In the genomic region with DNA sequence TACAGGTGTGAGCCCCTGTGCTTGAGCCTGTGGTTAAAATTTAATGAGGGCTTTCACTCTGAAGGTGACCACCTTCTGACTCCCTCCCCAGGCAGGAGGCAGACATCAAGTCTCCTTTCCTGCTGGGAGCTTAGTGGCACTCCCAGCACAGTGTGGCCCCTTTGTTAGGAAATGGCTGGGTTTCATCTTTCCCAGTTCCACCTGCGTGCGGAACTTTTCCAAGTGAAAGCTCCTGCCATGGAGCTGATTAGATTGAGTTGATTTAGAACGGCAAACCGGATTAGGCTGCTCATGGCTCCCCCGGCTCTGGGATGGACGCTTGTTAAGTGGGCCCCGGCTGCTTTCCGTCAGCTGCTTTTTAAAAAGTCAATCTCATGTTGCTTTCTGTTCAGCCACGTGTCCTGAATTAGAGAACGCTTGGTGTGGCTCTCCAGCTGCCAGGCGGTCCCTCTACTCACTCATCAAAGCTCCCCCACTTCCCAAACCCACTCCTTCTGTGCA, we compare ENCODE assay signal across 22 cellular contexts.
DNase-seq lines count a peak whose midpoint lies in the region; ATAC-seq and TF ChIP-seq lines count a peak whose summit lies in the region.
"Had no signal": no experiment of that assay in that cellular context is flagged by ENCODE, and none has a peak within 500 bp of the region (broad histone marks: within the 10 kb centered on the region; RNA-seq: fewer than 3 reads in every experiment).

No MANE protein-coding gene starts in this region.

- peak overlapping the region; percentile 4 to 69 (median 36) for H3K4me3 Mint-ChIP-seq in brain
- no peak overlapping the region for H3K4me3 Mint-ChIP-seq in activated CD4-positive, alpha-beta memory T cell treated with anti-CD3 and anti-CD28 coated beads for 36 hours
- H3K4me3 Mint-ChIP-seq: activated CD8-positive, alpha-beta memory T cell treated with anti-CD3 and anti-CD28 coated beads, Interleukin-2, amount 10 ng/mL, durations not matched to agents 7 days and 5 days; HFFc6; mesothelial cell of epicardium; T-helper 2 cell treated with Interferon-gamma antibody and Interleukin-4, amounts not matched to agents 5 μg/mL and 100 μg/mL, for 36 hours had no signal

- H3K27ac ChIP-seq in left lung: peak overlapping the region in 1 of 2 donors; percentile 30
- no peak overlapping the region for H3K27ac ChIP-seq in testis
- H3K27ac ChIP-seq: ascending aorta, coronary artery, epithelial cell of prostate, sigmoid colon, SJCRH30 had no signal

- ATAC-seq in left lung: peak; percentile 35
- ATAC-seq: activated CD4-positive, CD25-positive, alpha-beta regulatory T cell treated with anti-CD3 and anti-CD28 coated beads, Interleukin-2, amount 50 U/mL, for 24 hours; activated CD8-positive, alpha-beta memory T cell treated with anti-CD3 and anti-CD28 coated beads, Interleukin-2, amount 10 ng/mL, durations not matched to agents 7 days and 5 days had no signal

- DNase-seq in NCI-H524 (lab: John Stamatoyannopoulos, UW) (peak; percentile 79 to 93), left lung (no peak), testis (peak; percentile 26), KG1 (lab: John Stamatoyannopoulos, UW) (no peak), GOT3 (lab: John Stamatoyannopoulos, UW) (no peak)
- DNase-seq in activated CD4-positive, alpha-beta memory T cell treated with anti-CD3 and anti-CD28 coated beads for 36 hours: no peak
- DNase-seq: activated CD8-positive, alpha-beta memory T cell treated with anti-CD3 and anti-CD28 coated beads, Interleukin-2, amount 10 ng/mL, durations not matched to agents 7 days and 5 days; activated naive CD4-positive, alpha-beta T cell; HFFc6; IMR-90; occipital lobe; sigmoid colon; SJCRH30; stimulated activated CD4-positive, alpha-beta T cell treated with anti-CD3 and anti-CD28 coated beads, Interleukin-4, amount 100 ng/mL, for 24 hours; stimulated activated CD8-positive, alpha-beta memory T cell treated with anti-CD3 and anti-CD28 coated beads, Interleukin-4, amount 100 ng/mL, for 48 hours had no signal

- peak overlapping the region in 4 of 5 experiments; percentile 22 to 83 (median 68) for H3K27ac Mint-ChIP-seq in brain
- H3K27ac Mint-ChIP-seq in activated CD4-positive, alpha-beta memory T cell treated with anti-CD3 and anti-CD28 coated beads for 36 hours: no peak overlapping the region
- H3K27ac Mint-ChIP-seq: activated CD8-positive, alpha-beta memory T cell treated with anti-CD3 and anti-CD28 coated beads, Interleukin-2, amount 10 ng/mL, durations not matched to agents 7 days and 5 days; HFFc6; mesothelial cell of epicardium; T-helper 2 cell treated with Interferon-gamma antibody and Interleukin-4, amounts not matched to agents 5 μg/mL and 100 μg/mL, for 36 hours had no signal

- H3K27me3 ChIP-seq in left lung: peaks cover 0 to 13% of the 10 kb centered on the region in 2 donors
- H3K27me3 ChIP-seq in testis: no peaks in the 10 kb centered on the region
- H3K27me3 ChIP-seq: ascending aorta, sigmoid colon, SJCRH30 had no signal

- CTCF ChIA-PET in activated CD4-positive, alpha-beta memory T cell treated with anti-CD3 and anti-CD28 coated beads for 36 hours (lab: Charles Lee): no interaction called here

- H3K4me3 ChIP-seq in left lung (no peak overlapping the region), testis (no peak overlapping the region)
- H3K4me3 ChIP-seq: ascending aorta, coronary artery, sigmoid colon, SJCRH30 had no signal

- 48 to 50% methylated on average over 11 of the region's 11 CpGs for WGBS in testis, 2 donors

- intact Hi-C loops in left lung (cut with DNase I): no loop called here
- intact Hi-C loops in testis (cut with DNase I; ENCODE audit: low total_unique reads): no loop called here
- intact Hi-C loops in activated CD4-positive, alpha-beta memory T cell treated with anti-CD3 and anti-CD28 coated beads for 36 hours (cut with micrococcal nuclease): no loop called here

- TF ChIP-seq CTCF in brain (conservative IDR thresholded peaks at IDR 0.05): no peak
- no peak for TF ChIP-seq CTCF in left lung (IDR thresholded peaks at IDR 0.05)
- TF ChIP-seq CTCF in testis (IDR thresholded peaks at IDR 0.05): no peak

- peaks cover 5% of the 10 kb centered on the region for H3K27me3 Mint-ChIP-seq in brain
- H3K27me3 Mint-ChIP-seq in activated CD4-positive, alpha-beta memory T cell treated with anti-CD3 and anti-CD28 coated beads for 36 hours: no peaks in the 10 kb centered on the region
- H3K27me3 Mint-ChIP-seq: activated CD8-positive, alpha-beta memory T cell treated with anti-CD3 and anti-CD28 coated beads, Interleukin-2, amount 10 ng/mL, durations not matched to agents 7 days and 5 days had no signal

- POLR2A ChIA-PET in activated CD4-positive, alpha-beta memory T cell treated with anti-CD3 and anti-CD28 coated beads for 36 hours (lab: Charles Lee): no interaction called here

- H3K36me3 ChIP-seq in left lung: no peaks in the 10 kb centered on the region
- H3K36me3 ChIP-seq in testis (ENCODE audit: low read depth, missing control alignments): no peaks in the 10 kb centered on the region
- H3K36me3 ChIP-seq: ascending aorta, SJCRH30 had no signal

- H3K9me3 Mint-ChIP-seq in brain: peaks cover 0 to 5% (median 0%) of the 10 kb centered on the region in 5 experiments
- peaks cover 3% of the 10 kb centered on the region for H3K9me3 Mint-ChIP-seq in activated CD4-positive, alpha-beta memory T cell treated with anti-CD3 and anti-CD28 coated beads for 36 hours
- H3K9me3 Mint-ChIP-seq: mesothelial cell of epicardium had no signal

- H3K4me1 Mint-ChIP-seq in brain: peaks cover 23% of the 10 kb centered on the region
- H3K4me1 Mint-ChIP-seq in activated CD4-positive, alpha-beta memory T cell treated with anti-CD3 and anti-CD28 coated beads for 36 hours (ENCODE audit: low read depth): no peaks in the 10 kb centered on the region
- H3K4me1 Mint-ChIP-seq: activated CD8-positive, alpha-beta memory T cell treated with anti-CD3 and anti-CD28 coated beads, Interleukin-2, amount 10 ng/mL, durations not matched to agents 7 days and 5 days had no signal

- peaks cover 17% of the 10 kb centered on the region for H3K36me3 Mint-ChIP-seq in brain
- no peaks in the 10 kb centered on the region for H3K36me3 Mint-ChIP-seq in activated CD4-positive, alpha-beta memory T cell treated with anti-CD3 and anti-CD28 coated beads for 36 hours
- H3K36me3 Mint-ChIP-seq: activated CD8-positive, alpha-beta memory T cell treated with anti-CD3 and anti-CD28 coated beads, Interleukin-2, amount 10 ng/mL, durations not matched to agents 7 days and 5 days; mesothelial cell of epicardium had no signal

- H3K4me1 ChIP-seq in left lung (no peaks in the 10 kb centered on the region), testis (peaks cover 8% of the 10 kb centered on the region)
- H3K4me1 ChIP-seq: ascending aorta, sigmoid colon, SJCRH30 had no signal

- H3K9me3 ChIP-seq in left lung (peaks cover 0 to 2% of the 10 kb centered on the region in 2 donors), testis (no peaks in the 10 kb centered on the region)
- H3K9me3 ChIP-seq: ascending aorta, SJCRH30 had no signal

- TF ChIP-seq POLR2A in testis (IDR thresholded peaks at IDR 0.05): no peak

Comparison
In these comparisons a context has a peak if more than half of its experiments do, and no peak if none do; other contexts are left out.
1. DNase-seq: peak in NCI-H524 (2 of 2) and testis (single experiment); none in left lung (0 of 2), activated CD4-positive, alpha-beta memory T cell treated with anti-CD3 and anti-CD28 coated beads for 36 hours (single experiment), KG1 (single experiment) and GOT3 (single experiment).